Comparison of ENCODE assay signal across 9 cellular contexts in genomic region chr9:76654575-76654974, GRCh38.
DNase-seq lines count a peak whose midpoint lies in the region; ATAC-seq and TF ChIP-seq lines count a peak whose summit lies in the region.
"Had no signal": no experiment of that assay in that cellular context is flagged by ENCODE, and none has a peak within 500 bp of the region (broad histone marks: within the 10 kb centered on the region; RNA-seq: fewer than 3 reads in every experiment).

No MANE protein-coding gene starts in this region.

- H3K9me2 ChIP-seq in GM23248 (ENCODE audit: insufficient read depth) = no peaks in the 10 kb centered on the region

- H3K9ac ChIP-seq in GM23248 (peak overlapping the region; percentile 37; the same call in 1 of the 2 replicates), neuronal stem cell (ENCODE audit: low read depth, low read length, poor library complexity) (no peak overlapping the region)

- no peak overlapping the region for H2BK12ac ChIP-seq in neuronal stem cell (ENCODE audit: low read length)

- no peak overlapping the region for H2BK15ac ChIP-seq in neuronal stem cell (ENCODE audit: low read length)

- WGBS in GM23248 (ENCODE audit: low coverage in 1 of 2, low lambda C conversion rate in 2 of 2, missing lambda C conversion rate in 2 of 2), 2 experiments = 0 to 3% methylated on average over 1 of the region's 1 CpG
- no CpG with 5 or more reads among the region's 1 CpG for WGBS in neuronal stem cell (ENCODE audit: extremely low coverage in 2 of 2, insufficient read length in 2 of 2, insufficient replicate concordance in 1 of 2), 2 donors

- no peak overlapping the region for H2AFZ ChIP-seq in GM23248
- no peak overlapping the region for H2AFZ ChIP-seq in neuronal stem cell (ENCODE audit: low read length)

- H3K27me3 ChIP-seq in GM23248 (replicated peaks; ENCODE audit: insufficient read depth) (no peaks in the 10 kb centered on the region), neuronal stem cell (ENCODE audit: control insufficient read depth in 3 of 3, insufficient read depth in 3 of 3, low read depth in 1 of 3, low read length in 3 of 3) (no peaks in the 10 kb centered on the region)

- H3K36me3 ChIP-seq in GM23248 (ENCODE audit: low read depth) = no peaks in the 10 kb centered on the region
- H3K36me3 ChIP-seq in neuronal stem cell (replicated peaks in 1 of 2; ENCODE audit: control insufficient read depth in 2 of 2, insufficient read depth in 2 of 2, low read length in 2 of 2) = no peaks in the 10 kb centered on the region

- no peak overlapping the region for H3K4me3 Mint-ChIP-seq in T-helper 17 cell

- H3K4me1 ChIP-seq in GM23248 (ENCODE audit: insufficient read depth) (peaks cover 65% of the 10 kb centered on the region), neuronal stem cell (ENCODE audit: control insufficient read depth in 2 of 2, insufficient read depth in 1 of 2, low read depth in 1 of 2, low read length in 2 of 2) (peaks cover 3 to 22% of the 10 kb centered on the region in 2 donors)

- H3F3A ChIP-seq in GM23248 (ENCODE audit: insufficient read depth) = peaks cover 36% of the 10 kb centered on the region

- ATAC-seq in T-helper 17 cell = no peak
- no peak for ATAC-seq in GM19455 (IDR thresholded peaks at IDR 0.05; ENCODE audit: unreplicated experiment)
- ATAC-seq in GM18517 (IDR thresholded peaks at IDR 0.05; ENCODE audit: unreplicated experiment) = no peak
- ATAC-seq: activated CD4-positive, CD25-positive, alpha-beta regulatory T cell treated with anti-CD3 and anti-CD28 coated beads, Interleukin-2, amount 50 U/mL, for 24 hours had no signal

- H2BK5ac ChIP-seq in neuronal stem cell (ENCODE audit: low read length) = no peak overlapping the region

- H3K4me2 ChIP-seq in GM23248 (ENCODE audit: unreplicated experiment) (peak overlapping the region; percentile 64), neuronal stem cell (ENCODE audit: insufficient read depth, low read length, poor library complexity, severe bottlenecking) (no peak overlapping the region)

- H3K4me3 ChIP-seq in GM23248 (peak overlapping the region; percentile 30), fibroblast of the aortic adventitia (ENCODE audit: low read depth, low read length) (no peak overlapping the region), neuronal stem cell (ENCODE audit: low read length in 2 of 2) (no peak overlapping the region)

- peak overlapping the region; percentile 29 for H3K27ac Mint-ChIP-seq in T-helper 17 cell

- no peak overlapping the region for H3K23ac ChIP-seq in neuronal stem cell (ENCODE audit: low read depth, low read length, poor library complexity)

- peak overlapping the region; percentile 79 for H3K27ac ChIP-seq in GM23248
- no peak overlapping the region for H3K27ac ChIP-seq in neuronal stem cell (replicated peaks; ENCODE audit: low read length)

- no peak overlapping the region for H3K14ac ChIP-seq in neuronal stem cell (ENCODE audit: low read length)

- no peak overlapping the region for H2AK5ac ChIP-seq in neuronal stem cell (ENCODE audit: low read depth, low read length)

- no peak overlapping the region for H3K4ac ChIP-seq in neuronal stem cell (ENCODE audit: low read length)

- no peaks in the 10 kb centered on the region for H3K79me1 ChIP-seq in neuronal stem cell (ENCODE audit: low read depth, low read length)

- no peak overlapping the region for H2BK120ac ChIP-seq in neuronal stem cell (ENCODE audit: low read depth, low read length)

- TF ChIP-seq CTCF in fibroblast of the aortic adventitia (IDR thresholded peaks at IDR 0.05; ENCODE audit: insufficient read depth, low read length) = no peak

- no peaks in the 10 kb centered on the region for H3K27me3 Mint-ChIP-seq in T-helper 17 cell

- in situ Hi-C loops in GM23248 (cut with MboI) = no loop called here

- no peak overlapping the region for H4K91ac ChIP-seq in neuronal stem cell (ENCODE audit: low read depth, low read length, poor library complexity)

- H3K36me3 Mint-ChIP-seq in T-helper 17 cell (ENCODE audit: low read depth) = no peaks in the 10 kb centered on the region

- no peaks in the 10 kb centered on the region for H3K9me3 ChIP-seq in GM23248 (ENCODE audit: low read depth)
- H3K9me3 ChIP-seq in T-helper 17 cell (ENCODE audit: control insufficient read depth, low read length, poor library complexity, severe bottlenecking) = no peaks in the 10 kb centered on the region
- no peaks in the 10 kb centered on the region for H3K9me3 ChIP-seq in neuronal stem cell (replicated peaks in 1 of 2; ENCODE audit: control insufficient read depth in 2 of 2, insufficient read depth in 1 of 2, low read depth in 1 of 2, low read length in 2 of 2)

- H3K79me2 ChIP-seq in GM23248 (ENCODE audit: insufficient read depth) = no peaks in the 10 kb centered on the region

- no peak overlapping the region for H4K8ac ChIP-seq in neuronal stem cell (ENCODE audit: low read depth, low read length)

- no peak overlapping the region for H3K18ac ChIP-seq in neuronal stem cell (ENCODE audit: low read length)

- DNase-seq in GM23248 = peak; percentile 94
- DNase-seq in T-helper 17 cell = no peak
- DNase-seq in fibroblast of the aortic adventitia (ENCODE audit: low read depth) = peak; percentile 95
- DNase-seq in smooth muscle cell of the brain vasculature (ENCODE audit: low read depth, low spot score) = peak; percentile 52
- DNase-seq in neuronal stem cell (ENCODE audit: low spot score) = no peak
- DNase-seq in NCI-H345 (lab: John Stamatoyannopoulos, UW) = no peak

- H4K20me1 ChIP-seq in GM23248 (ENCODE audit: insufficient read depth) = no peaks in the 10 kb centered on the region

- H3K4me1 Mint-ChIP-seq in T-helper 17 cell = peaks cover 30% of the 10 kb centered on the region

Comparison
In these comparisons a context has a peak if more than half of its experiments do, and no peak if none do; other contexts are left out.
1. DNase-seq: peak in GM23248 (single experiment), fibroblast of the aortic adventitia (single experiment) and smooth muscle cell of the brain vasculature (single experiment); none in T-helper 17 cell (0 of 3), neuronal stem cell (single experiment) and NCI-H345 (single experiment).